In the genomic region with DNA sequence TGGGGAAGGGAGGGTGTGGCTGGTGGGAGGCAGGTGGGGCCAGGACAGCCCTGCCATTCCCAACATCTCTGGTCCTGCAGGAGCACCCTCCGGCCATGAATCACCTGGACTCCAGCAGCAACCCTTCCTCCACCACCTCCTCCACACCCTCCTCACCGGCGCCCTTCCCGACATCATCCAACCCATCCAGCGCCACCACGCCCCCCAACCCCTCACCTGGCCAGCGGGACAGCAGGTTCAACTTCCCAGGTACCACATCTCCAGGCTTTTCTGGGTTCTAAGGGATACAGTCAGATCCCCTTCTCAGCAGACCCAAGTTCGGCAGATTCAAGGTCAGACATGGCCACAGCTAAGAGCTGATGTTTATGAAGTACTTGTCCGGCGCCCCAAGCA, we compare ENCODE assay signal across 20 cellular contexts. TPM values are rescaled to one million over a fixed set of nuclear protein-coding genes. Genes with fewer than 3 reads are reported as not detected.
DNase-seq lines count a peak whose midpoint lies in the region; ATAC-seq and TF ChIP-seq lines count a peak whose summit lies in the region.
"Had no signal": no experiment of that assay in that cellular context is flagged by ENCODE, and none has a peak within 500 bp of the region (broad histone marks: within the 10 kb centered on the region; RNA-seq: fewer than 3 reads in every experiment).

No MANE protein-coding gene starts in this region.

- H3K27me3 ChIP-seq in osteoblast (ENCODE audit: insufficient read depth, low read length) (no peaks in the 10 kb centered on the region), aorta (ENCODE audit: control insufficient read depth in 1 of 2, insufficient read depth in 2 of 2, low read length in 1 of 2) (no peaks in the 10 kb centered on the region), HAP-1 (ENCODE audit: low read depth) (no peaks in the 10 kb centered on the region)

- ATAC-seq in T-helper 17 cell (no peak), aorta (ENCODE audit: low FRiP score) (no peak)
- ATAC-seq: GM12878 had no signal

- in situ Hi-C loops in HAP-1 (cut with MboI; ENCODE audit: low sequenced_read_pairs): loop anchor here (5.0 to 10.0 kb wide), 2 partner anchors 202 to 245 kb away; no protein-coding TSS in a partner anchor

- peaks cover 34% of the 10 kb centered on the region for H3K4me1 Mint-ChIP-seq in activated T-cell treated with anti-CD3 and anti-CD28 coated beads, Interleukin-2, amount 50 U/mL, for 24 hours (ENCODE audit: low read depth)
- H3K4me1 Mint-ChIP-seq in T-helper 17 cell: peaks cover 5% of the 10 kb centered on the region

- H3K4me2 ChIP-seq in osteoblast (ENCODE audit: insufficient read depth, low read length): no peak overlapping the region

- H3K4me3 ChIP-seq in osteoblast (ENCODE audit: insufficient read depth, low read length) (no peak overlapping the region), aorta (ENCODE audit: low read length in 2 of 2) (no peak overlapping the region), HAP-1 (no peak overlapping the region)
- H3K4me3 ChIP-seq: GM12878 had no signal

- peaks cover 88% of the 10 kb centered on the region for H3K36me3 Mint-ChIP-seq in activated T-cell treated with anti-CD3 and anti-CD28 coated beads, Interleukin-2, amount 50 U/mL, for 24 hours (ENCODE audit: low read depth)
- peaks cover 4% of the 10 kb centered on the region for H3K36me3 Mint-ChIP-seq in T-helper 17 cell (ENCODE audit: low read depth)

- H2AFZ ChIP-seq in osteoblast (ENCODE audit: low read length): no peak overlapping the region

- H4K20me1 ChIP-seq in osteoblast (ENCODE audit: insufficient read depth, low read length): no peaks in the 10 kb centered on the region

- H3K79me2 ChIP-seq in osteoblast (ENCODE audit: insufficient read depth, low read length): no peaks in the 10 kb centered on the region

- H3K36me3 ChIP-seq in osteoblast (ENCODE audit: insufficient read depth, low read length): no peaks in the 10 kb centered on the region
- H3K36me3 ChIP-seq in aorta (ENCODE audit: control insufficient read depth in 1 of 2, insufficient read depth in 2 of 2, low read length in 1 of 2): no peaks in the 10 kb centered on the region
- H3K36me3 ChIP-seq in HAP-1 (replicated peaks): no peaks in the 10 kb centered on the region; the same call in 1 of the 2 replicates

- H3K27ac ChIP-seq in osteoblast (ENCODE audit: low read depth, low read length): no peak overlapping the region
- no peak overlapping the region for H3K27ac ChIP-seq in aorta (ENCODE audit: low read depth in 1 of 2, low read length in 2 of 2)

- H3K9me3 ChIP-seq in T-helper 17 cell (ENCODE audit: control insufficient read depth, low read length, poor library complexity, severe bottlenecking) (no peaks in the 10 kb centered on the region), osteoblast (ENCODE audit: low read depth, low read length) (no peaks in the 10 kb centered on the region), aorta (ENCODE audit: control insufficient read depth, low read length) (no peaks in the 10 kb centered on the region), HAP-1 (no peaks in the 10 kb centered on the region)
- H3K9me3 ChIP-seq: Caco-2 had no signal

- no peak for TF ChIP-seq CTCF in osteoblast (IDR thresholded peaks at IDR 0.05; ENCODE audit: extremely low read depth, low read depth, low read length)

- H3K27ac Mint-ChIP-seq in activated T-cell treated with anti-CD3 and anti-CD28 coated beads, Interleukin-2, amount 50 U/mL, for 24 hours: peak overlapping the region; percentile 61
- H3K27ac Mint-ChIP-seq in T-helper 17 cell: peak overlapping the region; percentile 75

- H3K27me3 Mint-ChIP-seq in activated T-cell treated with anti-CD3 and anti-CD28 coated beads, Interleukin-2, amount 50 U/mL, for 24 hours: no peaks in the 10 kb centered on the region
- no peaks in the 10 kb centered on the region for H3K27me3 Mint-ChIP-seq in T-helper 17 cell
- H3K27me3 Mint-ChIP-seq: CD4-positive, CD25-positive, alpha-beta regulatory T cell had no signal

- intact Hi-C loops in aorta (cut with DNase I): no loop called here

- 87 to 89% methylated on average over 10 of the region's 10 CpGs for WGBS in aorta, 2 donors

- no peaks in the 10 kb centered on the region for H3K9me3 Mint-ChIP-seq in activated T-cell treated with anti-CD3 and anti-CD28 coated beads, Interleukin-2, amount 50 U/mL, for 24 hours
- H3K9me3 Mint-ChIP-seq: CD4-positive, CD25-positive, alpha-beta regulatory T cell had no signal

- DNase-seq in activated T-cell treated with anti-CD3 and anti-CD28 coated beads, Interleukin-2, amount 50 U/mL, for 24 hours: no peak
- DNase-seq in activated T-cell treated with anti-CD3 and anti-CD28 coated beads for 4 hours (no peak), T-helper 17 cell (no peak), osteoblast (ENCODE audit: insufficient read length, low spot score, missing footprints) (peak; percentile 65), aorta (peak; percentile 25 to 59), HAP-1 (ENCODE audit: low spot score in 2 of 2) (no peak), RPMI8226 (no peak)
- DNase-seq: Caco-2; CD4-positive, CD25-positive, alpha-beta regulatory T cell; DMS 273 treated with DMSO at 0.1 percent for 48 hours; DND-41; H7; Kasumi-1; NCI-H1417; NCI-H2081 treated with DMSO at 0.1 percent for 48 hours; NCI-H446; NCI-H526; OCI-M1; Right ventricle myocardium superior had no signal

- H3K4me1 ChIP-seq in osteoblast (ENCODE audit: insufficient read depth, low read length): peaks cover 4% of the 10 kb centered on the region
- H3K4me1 ChIP-seq in aorta (ENCODE audit: control insufficient read depth in 1 of 2, insufficient read depth in 2 of 2, low read length in 2 of 2): no peaks in the 10 kb centered on the region
- no peaks in the 10 kb centered on the region for H3K4me1 ChIP-seq in HAP-1
- H3K4me1 ChIP-seq: Caco-2 had no signal

- H3K4me3 Mint-ChIP-seq in activated T-cell treated with anti-CD3 and anti-CD28 coated beads, Interleukin-2, amount 50 U/mL, for 24 hours: no peak overlapping the region
- H3K4me3 Mint-ChIP-seq in T-helper 17 cell: no peak overlapping the region

RNA-seq across cellular contexts. Expression of a gene that starts 33.8 kb away (rescaled TPM):
- total RNA-seq in T-helper 17 cell (10 to 100 TPM; 64.7 to 66.3 TPM), osteoblast (1.4 and 4.7 TPM in 2 replicates), aorta (10 to 100 TPM; 61.0 to 64.0 TPM)
- polyA plus RNA-seq in aorta: 10 to 100 TPM; 26.8 to 47.1 TPM

Comparison
In these comparisons a context has a peak if more than half of its experiments do, and no peak if none do; other contexts are left out.
1. DNase-seq: peak in osteoblast (single experiment) and aorta (2 of 2); none in activated T-cell treated with anti-CD3 and anti-CD28 coated beads, Interleukin-2, amount 50 U/mL, for 24 hours (single experiment), activated T-cell treated with anti-CD3 and anti-CD28 coated beads for 4 hours (single experiment), T-helper 17 cell (0 of 3), HAP-1 (0 of 2) and RPMI8226 (single experiment).
2. RNA of a gene that starts 33.8 kb away (total RNA-seq): 64.7 to 66.3 TPM in T-helper 17 cell and 61.0 to 64.0 TPM in aorta; 1.4 to 4.7 TPM in osteoblast; every median in the first group is over 10 times any median in the second.